Comparison of ENCODE assay signal across 21 cellular contexts in the genomic region with DNA sequence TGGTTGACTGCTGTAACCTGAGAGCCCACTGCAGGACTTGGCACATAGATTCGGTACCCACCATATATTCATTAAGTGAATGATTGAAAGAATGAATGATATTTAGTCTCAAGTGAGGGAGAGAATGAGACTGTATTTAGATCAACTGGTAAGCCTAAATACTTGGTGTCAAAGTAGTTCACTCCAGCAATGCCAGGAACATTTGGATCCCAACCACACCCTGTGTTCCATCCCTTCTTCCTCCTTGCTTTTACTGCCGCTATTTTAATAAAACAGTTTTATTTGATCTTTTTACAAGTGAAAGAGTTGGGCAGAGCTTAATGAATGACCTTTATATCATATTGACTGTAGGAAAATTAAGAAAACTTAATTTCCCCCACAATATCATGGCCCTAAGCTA.
"Had no signal": no experiment of that assay in that cellular context is flagged by ENCODE, and none has a peak within 500 bp of the region (broad histone marks: within the 10 kb centered on the region; RNA-seq: fewer than 3 reads in every experiment).

No MANE protein-coding gene starts in this region.

- H3K27ac Mint-ChIP-seq: activated naive CD4-positive, alpha-beta T cell treated with anti-CD3 and anti-CD28 coated beads, Interleukin-2, amount 10 ng/mL, durations not matched to agents 7 days and 5 days; activated naive CD8-positive, alpha-beta T cell treated with anti-CD3 and anti-CD28 coated beads, Interleukin-2, amount 50 U/mL, for 24 hours; immature natural killer cell; memory B cell; naive thymus-derived CD8-positive, alpha-beta T cell; stimulated activated naive CD8-positive, alpha-beta T cell treated with anti-CD3 and anti-CD28 coated beads, Interleukin-15, Interleukin-2, amounts not matched to agents 100 ng/mL and 50 ng/mL, for 24 hours; T-cell had no signal

- H3K9me3 Mint-ChIP-seq: activated T-cell treated with anti-CD3 and anti-CD28 coated beads, Interleukin-2, amount 50 U/mL, for 4 hours; immature natural killer cell; memory B cell; naive thymus-derived CD8-positive, alpha-beta T cell; T-cell had no signal

- DNase-seq: activated CD4-positive, alpha-beta T cell treated with anti-CD3 and anti-CD28 coated beads for 48 hours; activated CD4-positive, CD25-positive, alpha-beta regulatory T cell; activated CD8-positive, alpha-beta memory T cell treated with anti-CD3 and anti-CD28 coated beads, Interleukin-2, amount 50 U/mL, for 4 hours; activated naive CD4-positive, alpha-beta T cell treated with anti-CD3 and anti-CD28 coated beads, Interleukin-2, amount 10 ng/mL, durations not matched to agents 7 days and 5 days; activated naive CD8-positive, alpha-beta T cell treated with anti-CD3 and anti-CD28 coated beads, Interleukin-2, amount 50 U/mL, for 24 hours; activated T-cell treated with anti-CD3 and anti-CD28 coated beads, Interleukin-2, amount 50 U/mL, for 4 hours; anterior cingulate cortex; cerebellar nuclear complex; cortex of kidney; effector CD4-positive, alpha-beta T cell; immature natural killer cell; kidney glomerular epithelial cell; naive thymus-derived CD8-positive, alpha-beta T cell; pancreas; stimulated activated CD4-positive, alpha-beta T cell treated with anti-CD3 and anti-CD28 coated beads, Interleukin-2, amount 100 ng/mL, for 48 hours; T-cell; upper lobe of left lung had no signal

- H3K27me3 Mint-ChIP-seq: activated naive CD4-positive, alpha-beta T cell treated with anti-CD3 and anti-CD28 coated beads, Interleukin-2, amount 10 ng/mL, durations not matched to agents 7 days and 5 days; activated naive CD8-positive, alpha-beta T cell treated with anti-CD3 and anti-CD28 coated beads, Interleukin-2, amount 50 U/mL, for 24 hours; memory B cell; naive thymus-derived CD8-positive, alpha-beta T cell; stimulated activated naive CD8-positive, alpha-beta T cell treated with anti-CD3 and anti-CD28 coated beads, Interleukin-15, Interleukin-2, amounts not matched to agents 100 ng/mL and 50 ng/mL, for 24 hours; T-cell had no signal

- H3K36me3 Mint-ChIP-seq: naive thymus-derived CD8-positive, alpha-beta T cell; T-cell had no signal

- H3K4me3 Mint-ChIP-seq: activated naive CD4-positive, alpha-beta T cell treated with anti-CD3 and anti-CD28 coated beads, Interleukin-2, amount 10 ng/mL, durations not matched to agents 7 days and 5 days; activated naive CD8-positive, alpha-beta T cell treated with anti-CD3 and anti-CD28 coated beads, Interleukin-2, amount 50 U/mL, for 24 hours; activated T-cell treated with anti-CD3 and anti-CD28 coated beads, Interleukin-2, amount 50 U/mL, for 4 hours; immature natural killer cell; memory B cell; naive thymus-derived CD8-positive, alpha-beta T cell; stimulated activated naive CD8-positive, alpha-beta T cell treated with anti-CD3 and anti-CD28 coated beads, Interleukin-15, Interleukin-2, amounts not matched to agents 100 ng/mL and 50 ng/mL, for 24 hours; T-cell had no signal

- H3K9me3 ChIP-seq: neutrophil, pancreas, upper lobe of left lung had no signal

- H3K27ac ChIP-seq: neutrophil, pancreas, upper lobe of left lung had no signal

- H3K36me3 ChIP-seq: neutrophil, pancreas, upper lobe of left lung had no signal

- H3K27me3 ChIP-seq: neutrophil, upper lobe of left lung had no signal

- H3K4me3 ChIP-seq: pancreas, skin epidermis, upper lobe of left lung had no signal

- H3K4me1 ChIP-seq: pancreas, upper lobe of left lung had no signal
